In the genomic region with DNA sequence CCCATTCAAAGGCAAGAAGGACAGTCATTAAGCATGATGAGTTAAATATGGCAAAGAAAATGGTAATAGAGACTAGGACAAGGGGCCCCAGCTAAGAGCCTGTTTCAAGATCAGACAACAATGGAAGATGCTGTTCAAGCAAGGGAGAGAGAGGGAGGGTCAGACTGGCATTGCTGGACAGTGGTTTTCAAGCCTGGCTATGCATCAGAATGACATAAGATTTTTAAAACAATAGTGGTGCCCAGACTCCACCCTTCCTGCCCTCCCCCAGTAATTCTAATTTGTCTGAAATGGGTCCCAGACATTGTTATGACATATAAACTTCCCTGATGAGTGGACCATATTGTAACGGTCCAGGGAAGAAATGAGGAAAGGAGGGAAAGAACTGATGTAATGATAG, we compare ENCODE assay signal across 15 cellular contexts.
"Had no signal": no experiment of that assay in that cellular context is flagged by ENCODE, and none has a peak within 500 bp of the region (broad histone marks: within the 10 kb centered on the region; RNA-seq: fewer than 3 reads in every experiment).

No MANE protein-coding gene starts in this region.

- DNase-seq: activated CD4-positive, alpha-beta T cell treated with anti-CD3 and anti-CD28 coated beads for 4 hours; activated CD4-positive, alpha-beta T cell treated with anti-CD3 and anti-CD28 coated beads, Interleukin-2, amount 50 U/mL, for 48 hours; activated CD8-positive, alpha-beta memory T cell treated with anti-CD3 and anti-CD28 coated beads, Interleukin-2, amount 10 ng/mL, durations not matched to agents 7 days and 5 days; activated effector memory CD4-positive, alpha-beta T cell treated with Interleukin-2 at 50 U/mL for 16 hours; activated naive CD4-positive, alpha-beta T cell; activated naive CD8-positive, alpha-beta T cell treated with anti-CD3 and anti-CD28 coated beads, Interleukin-2, amount 50 U/mL, for 24 hours; activated T-cell treated with anti-CD3 and anti-CD28 coated beads, Interleukin-2, amount 50 U/mL, for 24 hours; amniotic stem cell; KG1; NCI-H1092; NCI-H2029; NCI-H69; NK-92 treated with Interleukin-12 subunit alpha and Interleukin-12 subunit beta, amount 100 ng/mL, for 24 hours; OCI-M1; RPMI8226 had no signal
